1 cellular context compared by ENCODE assay signal in the genomic region with DNA sequence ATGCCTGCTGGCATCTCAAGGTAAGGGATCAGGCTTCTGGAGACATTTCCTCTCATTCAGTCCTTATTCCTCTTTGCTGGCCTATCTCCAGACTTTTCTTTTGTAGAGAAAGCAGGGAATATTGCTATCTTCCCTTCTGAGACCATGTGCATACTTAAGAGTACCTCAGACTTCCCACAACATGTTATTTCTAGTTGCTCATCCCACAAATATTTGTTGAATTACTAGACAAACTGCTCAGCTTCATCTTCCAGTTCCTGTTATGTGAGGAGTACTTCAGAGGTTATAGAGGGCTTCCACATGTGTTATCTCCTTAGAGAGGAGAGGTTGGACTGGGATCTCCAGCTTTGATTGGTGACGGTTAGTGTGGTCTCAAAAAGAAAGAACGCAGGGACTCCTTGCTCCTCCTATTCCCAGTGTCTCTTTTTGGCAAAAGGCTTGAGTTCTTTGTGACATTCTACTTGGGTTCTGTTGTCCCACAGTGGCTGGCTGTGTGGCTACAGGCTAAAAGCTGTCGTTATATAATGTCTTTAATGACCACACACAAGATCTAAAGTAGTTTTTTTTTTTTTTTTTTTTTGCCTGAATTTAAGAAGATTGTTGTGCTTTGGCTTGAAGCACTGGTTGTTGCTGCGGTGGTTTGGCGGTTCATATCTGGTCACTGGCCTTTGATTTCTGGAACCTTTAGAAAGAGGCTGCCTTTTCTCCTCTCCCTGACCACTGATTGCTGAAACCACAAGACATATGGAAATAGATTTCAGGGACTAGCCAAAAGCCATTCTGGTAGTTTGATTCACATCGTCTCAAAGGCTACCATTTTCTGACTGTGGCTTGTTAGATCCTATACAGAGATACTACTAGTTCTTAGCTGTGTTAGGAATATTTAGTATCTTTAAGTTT.
TF ChIP-seq lines count a peak whose summit lies in the region.

No MANE protein-coding gene starts in this region.

TF ChIP-seq in WTC11, 78 proteins besides CTCF, POLR2A, EP300 and RAD21 (continued from another document):
- TF ChIP-seq, protein P1, sequence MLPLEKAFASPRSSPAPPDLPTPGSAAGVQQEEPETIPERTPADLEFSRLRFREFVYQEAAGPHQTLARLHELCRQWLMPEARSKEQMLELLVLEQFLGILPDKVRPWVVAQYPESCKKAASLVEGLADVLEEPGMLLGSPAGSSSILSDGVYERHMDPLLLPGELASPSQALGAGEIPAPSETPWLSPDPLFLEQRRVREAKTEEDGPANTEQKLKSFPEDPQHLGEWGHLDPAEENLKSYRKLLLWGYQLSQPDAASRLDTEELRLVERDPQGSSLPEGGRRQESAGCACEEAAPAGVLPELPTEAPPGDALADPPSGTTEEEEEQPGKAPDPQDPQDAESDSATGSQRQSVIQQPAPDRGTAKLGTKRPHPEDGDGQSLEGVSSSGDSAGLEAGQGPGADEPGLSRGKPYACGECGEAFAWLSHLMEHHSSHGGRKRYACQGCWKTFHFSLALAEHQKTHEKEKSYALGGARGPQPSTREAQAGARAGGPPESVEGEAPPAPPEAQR (CRISPR knock-in tag; IDR thresholded peaks at IDR 0.05): no peak
- TF ChIP-seq, protein P2, sequence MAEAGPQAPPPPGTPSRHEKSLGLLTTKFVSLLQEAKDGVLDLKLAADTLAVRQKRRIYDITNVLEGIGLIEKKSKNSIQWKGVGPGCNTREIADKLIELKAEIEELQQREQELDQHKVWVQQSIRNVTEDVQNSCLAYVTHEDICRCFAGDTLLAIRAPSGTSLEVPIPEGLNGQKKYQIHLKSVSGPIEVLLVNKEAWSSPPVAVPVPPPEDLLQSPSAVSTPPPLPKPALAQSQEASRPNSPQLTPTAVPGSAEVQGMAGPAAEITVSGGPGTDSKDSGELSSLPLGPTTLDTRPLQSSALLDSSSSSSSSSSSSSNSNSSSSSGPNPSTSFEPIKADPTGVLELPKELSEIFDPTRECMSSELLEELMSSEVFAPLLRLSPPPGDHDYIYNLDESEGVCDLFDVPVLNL (CRISPR knock-in tag; IDR thresholded peaks at IDR 0.05; ENCODE audit: borderline replicate concordance, low read depth): no peak
- TF ChIP-seq TEAD1 (CRISPR knock-in tag; IDR thresholded peaks at IDR 0.05): no peak
